ENCODE assay signal across 8 cellular contexts in the genomic region with DNA sequence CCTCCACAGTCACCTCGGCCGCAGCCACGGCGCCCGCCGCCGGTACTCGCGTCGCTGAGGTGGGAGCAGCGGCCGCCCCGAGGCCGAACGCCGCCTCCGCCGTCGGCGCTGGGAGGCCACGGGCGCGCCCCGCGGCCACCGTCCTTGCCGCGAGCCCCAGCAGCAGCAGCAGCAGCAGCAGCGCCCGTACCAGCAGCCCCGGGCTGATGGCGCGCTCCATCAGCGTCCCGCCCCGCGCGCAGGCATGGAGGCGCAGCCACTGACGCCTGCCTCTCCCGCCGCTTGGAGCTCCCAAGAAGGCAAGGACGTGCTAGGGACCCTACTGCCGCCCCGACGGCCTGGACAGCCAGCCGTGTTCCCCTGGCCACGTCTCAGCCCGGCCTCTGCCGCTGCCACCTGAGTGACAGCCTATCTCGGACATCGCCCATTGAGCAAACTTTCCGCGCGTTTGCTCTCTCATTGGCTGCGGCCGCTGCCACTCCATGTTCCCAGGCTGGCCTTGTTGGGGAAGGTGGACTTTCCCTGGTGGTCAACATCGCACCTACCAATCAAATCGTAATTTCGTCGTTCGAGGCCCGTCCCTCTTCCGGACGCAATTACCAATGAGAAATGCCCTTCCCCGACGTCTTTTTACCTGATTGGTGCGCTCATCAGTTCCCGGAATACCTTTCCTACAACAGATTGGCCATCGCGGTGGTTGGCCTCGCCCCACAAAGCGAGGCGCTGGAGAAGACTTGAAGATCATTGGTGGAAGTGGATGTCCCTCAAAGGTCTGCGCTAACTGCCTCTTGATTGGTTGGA.
DNase-seq lines count a peak whose midpoint lies in the region; ATAC-seq, FAIRE-seq and TF ChIP-seq lines count a peak whose summit lies in the region.

A gene (minus strand): TSS at position 410 of the 801 bp plus-strand sequence. CDS start 190 bp downstream, at position 220.

- no peak for TF ChIP-seq CTCF in AG09319 (IDR thresholded peaks at IDR 0.05; ENCODE audit: low read depth, low read length)

- peak; percentile 100 for DNase-seq in AG09319 (ENCODE audit: extremely low read depth, low read depth)
- DNase-seq in NCI-H446 treated with DMSO at 0.1 percent for 48 hours (lab: John Stamatoyannopoulos, UW) = peak; percentile 99
- DNase-seq in cerebellar cortex (ENCODE audit: low spot score) = peak; percentile 100
- DNase-seq in stimulated activated CD4-positive, alpha-beta T cell treated with anti-CD3 and anti-CD28 coated beads, Interleukin-12 subunit alpha, Interleukin-12 subunit beta, amount 100 ng/mL, for 4 hours = peak; percentile 87

- ATAC-seq in GM19035 (IDR thresholded peaks at IDR 0.05; ENCODE audit: unreplicated experiment) (peak; percentile 81), HG03354 (IDR thresholded peaks at IDR 0.05; ENCODE audit: poor library complexity, severe bottlenecking, unreplicated experiment) (peak; percentile 90)
- peak; percentile 90 to 91 for ATAC-seq in activated CD4-positive, CD25-positive, alpha-beta regulatory T cell treated with anti-CD3 and anti-CD28 coated beads, Interleukin-2, amount 50 U/mL, for 24 hours

- FAIRE-seq in islet of Langerhans (lab: Jason Lieb, UNC) = peak; percentile 92

Comparison
In these comparisons a context has a peak if more than half of its experiments do, and no peak if none do; other contexts are left out.
1. Peak in every context shown above with its lines: DNase-seq and ATAC-seq.